In the genomic region with DNA sequence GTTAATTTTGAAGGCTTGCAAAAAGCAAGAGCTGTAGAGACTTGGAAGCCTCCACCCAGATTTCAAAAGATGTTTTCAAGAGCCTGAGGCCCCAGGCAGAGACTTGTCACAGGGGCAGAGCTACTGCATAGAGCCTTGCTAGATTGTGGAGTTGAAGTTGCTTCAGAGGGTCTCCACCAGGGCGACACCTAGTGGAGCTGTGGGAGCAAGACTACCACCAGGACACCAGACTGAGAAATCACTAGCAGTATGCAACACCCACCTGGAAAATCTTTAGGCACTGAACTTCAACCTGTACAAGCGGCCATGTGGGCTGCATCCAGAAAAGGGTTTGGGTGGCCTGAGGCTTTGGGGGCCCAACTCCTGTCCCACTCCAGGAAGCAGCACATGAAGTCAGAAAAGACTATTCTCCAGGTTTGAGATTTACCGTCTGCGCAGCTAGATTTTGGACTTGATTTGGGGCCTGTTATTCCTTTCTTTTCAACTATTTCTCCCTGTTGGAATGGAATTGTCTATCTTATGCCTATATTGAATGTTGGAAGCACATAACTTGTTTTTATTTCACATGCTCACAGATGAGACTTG, we compare ENCODE assay signal across 8 cellular contexts.
DNase-seq lines count a peak whose midpoint lies in the region; ATAC-seq lines count a peak whose summit lies in the region.

No MANE protein-coding gene starts in this region.

- H3K9ac ChIP-seq in neuronal stem cell (ENCODE audit: low read depth, low read length, poor library complexity) = no peak overlapping the region

- H3K4me2 ChIP-seq in neuronal stem cell (ENCODE audit: insufficient read depth, low read length, poor library complexity, severe bottlenecking) = no peak overlapping the region

- H3K4ac ChIP-seq in neuronal stem cell (ENCODE audit: low read length) = no peak overlapping the region

- CTCF ChIA-PET in activated CD4-positive, alpha-beta T cell treated with anti-CD3 and anti-CD28 coated beads, Interleukin-2, amount 10 ng/mL, durations not matched to agents 7 days and 5 days (lab: Charles Lee) = no interaction called here

- H3K27ac Mint-ChIP-seq in activated CD4-positive, alpha-beta T cell treated with anti-CD3 and anti-CD28 coated beads, Interleukin-2, amount 10 ng/mL, durations not matched to agents 7 days and 5 days = no peak overlapping the region

- H3K79me1 ChIP-seq in neuronal stem cell (ENCODE audit: low read depth, low read length) = no peaks in the 10 kb centered on the region

- no peaks in the 10 kb centered on the region for H3K4me1 Mint-ChIP-seq in activated CD4-positive, alpha-beta T cell treated with anti-CD3 and anti-CD28 coated beads, Interleukin-2, amount 10 ng/mL, durations not matched to agents 7 days and 5 days

- H4K91ac ChIP-seq in neuronal stem cell (ENCODE audit: low read depth, low read length, poor library complexity) = no peak overlapping the region

- no peak overlapping the region for H2BK5ac ChIP-seq in neuronal stem cell (ENCODE audit: low read length)

- POLR2A ChIA-PET in activated CD4-positive, alpha-beta T cell treated with anti-CD3 and anti-CD28 coated beads, Interleukin-2, amount 10 ng/mL, durations not matched to agents 7 days and 5 days (lab: Charles Lee) = no interaction called here

- H4K8ac ChIP-seq in neuronal stem cell (ENCODE audit: low read depth, low read length) = no peak overlapping the region

- no peak overlapping the region for H3K4me3 Mint-ChIP-seq in activated CD4-positive, alpha-beta T cell treated with anti-CD3 and anti-CD28 coated beads, Interleukin-2, amount 10 ng/mL, durations not matched to agents 7 days and 5 days

- no peak overlapping the region for H3K27ac ChIP-seq in neuronal stem cell (replicated peaks; ENCODE audit: low read length)

- H3K9me3 ChIP-seq in neuronal stem cell (replicated peaks in 1 of 2; ENCODE audit: control insufficient read depth in 2 of 2, insufficient read depth in 1 of 2, low read depth in 1 of 2, low read length in 2 of 2) = no peaks in the 10 kb centered on the region

- H2BK15ac ChIP-seq in neuronal stem cell (ENCODE audit: low read length) = no peak overlapping the region

- H2BK12ac ChIP-seq in neuronal stem cell (ENCODE audit: low read length) = no peak overlapping the region

- peak overlapping the region; percentile 48 for H3K18ac ChIP-seq in neuronal stem cell (ENCODE audit: low read length)

- no peak overlapping the region for H2AFZ ChIP-seq in neuronal stem cell (ENCODE audit: low read length)

- H2AK5ac ChIP-seq in neuronal stem cell (ENCODE audit: low read depth, low read length) = no peak overlapping the region

- DNase-seq in NOMO-1 (lab: John Stamatoyannopoulos, UW; ENCODE audit: unreplicated experiment in 2 of 2) = peak; percentile 20 to 21
- DNase-seq in NOMO-1 treated with dmso at 0.1 percent for 144 hours (lab: John Stamatoyannopoulos, UW; ENCODE audit: unreplicated experiment) = no peak
- DNase-seq in NCI-H146 (lab: John Stamatoyannopoulos, UW) = peak; percentile 40
- peak; percentile 36 for DNase-seq in activated CD4-positive, alpha-beta T cell treated with anti-CD3 and anti-CD28 coated beads, Interleukin-2, amount 10 ng/mL, durations not matched to agents 7 days and 5 days
- peak; percentile 56 for DNase-seq in fibroblast of gingiva (ENCODE audit: low read depth)
- peak; percentile 17 for DNase-seq in neuronal stem cell (ENCODE audit: low spot score)
- no peak for DNase-seq in DMS114 treated with DMSO at 0.1 percent for 48 hours (lab: John Stamatoyannopoulos, UW; ENCODE audit: unreplicated experiment)

- no peaks in the 10 kb centered on the region for H3K27me3 Mint-ChIP-seq in activated CD4-positive, alpha-beta T cell treated with anti-CD3 and anti-CD28 coated beads, Interleukin-2, amount 10 ng/mL, durations not matched to agents 7 days and 5 days

- H3K23ac ChIP-seq in neuronal stem cell (ENCODE audit: low read depth, low read length, poor library complexity) = no peak overlapping the region

- H2BK120ac ChIP-seq in neuronal stem cell (ENCODE audit: low read depth, low read length) = no peak overlapping the region

- WGBS in neuronal stem cell (ENCODE audit: extremely low coverage in 2 of 2, insufficient read length in 2 of 2, insufficient replicate concordance in 1 of 2), 2 donors = no CpG with 5 or more reads among the region's 4 CpGs

- no peak overlapping the region for H3K14ac ChIP-seq in neuronal stem cell (ENCODE audit: low read length)

- no peaks in the 10 kb centered on the region for H3K36me3 Mint-ChIP-seq in activated CD4-positive, alpha-beta T cell treated with anti-CD3 and anti-CD28 coated beads, Interleukin-2, amount 10 ng/mL, durations not matched to agents 7 days and 5 days (ENCODE audit: low read depth)

- peak; percentile 97 for ATAC-seq in HG02623 (IDR thresholded peaks at IDR 0.05; ENCODE audit: unreplicated experiment)

- no peak overlapping the region for H3K4me3 ChIP-seq in neuronal stem cell (ENCODE audit: low read length in 2 of 2)

- no peaks in the 10 kb centered on the region for H3K4me1 ChIP-seq in neuronal stem cell (ENCODE audit: control insufficient read depth in 2 of 2, insufficient read depth in 1 of 2, low read depth in 1 of 2, low read length in 2 of 2)

- no peaks in the 10 kb centered on the region for H3K36me3 ChIP-seq in neuronal stem cell (replicated peaks in 1 of 2; ENCODE audit: control insufficient read depth in 2 of 2, insufficient read depth in 2 of 2, low read length in 2 of 2)

- no peaks in the 10 kb centered on the region for H3K27me3 ChIP-seq in neuronal stem cell (ENCODE audit: control insufficient read depth in 3 of 3, insufficient read depth in 3 of 3, low read depth in 1 of 3, low read length in 3 of 3)

- H3K9me3 Mint-ChIP-seq in activated CD4-positive, alpha-beta T cell treated with anti-CD3 and anti-CD28 coated beads, Interleukin-2, amount 10 ng/mL, durations not matched to agents 7 days and 5 days = no peaks in the 10 kb centered on the region

Comparison
In these comparisons a context has a peak if more than half of its experiments do, and no peak if none do; other contexts are left out.
1. DNase-seq: peak in NOMO-1 (2 of 2), NCI-H146 (single experiment), activated CD4-positive, alpha-beta T cell treated with anti-CD3 and anti-CD28 coated beads, Interleukin-2, amount 10 ng/mL, durations not matched to agents 7 days and 5 days (single experiment), fibroblast of gingiva (single experiment) and neuronal stem cell (single experiment); none in NOMO-1 treated with dmso at 0.1 percent for 144 hours (single experiment) and DMS114 treated with DMSO at 0.1 percent for 48 hours (single experiment).